In the genomic region with DNA sequence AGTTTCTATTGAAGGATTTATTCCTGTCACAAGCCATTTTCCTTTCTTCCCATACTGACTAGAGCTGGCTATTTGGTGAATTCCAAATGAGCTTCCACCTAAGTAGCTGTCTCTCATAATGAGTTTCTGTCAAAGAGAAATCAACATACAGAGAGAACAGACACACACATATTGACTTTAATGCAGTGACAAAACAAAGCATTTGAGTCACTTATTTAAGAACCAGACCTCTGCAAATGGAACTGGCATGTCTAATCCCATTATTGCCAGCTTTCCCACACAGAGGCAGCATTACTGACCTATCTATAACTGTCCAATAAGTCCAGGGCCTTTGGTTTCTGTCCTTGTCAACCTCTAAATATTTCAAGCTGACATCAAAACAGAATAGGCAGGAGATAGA, we compare ENCODE assay signal across 9 cellular contexts.
DNase-seq lines count a peak whose midpoint lies in the region; ATAC-seq, FAIRE-seq and TF ChIP-seq lines count a peak whose summit lies in the region.
"Had no signal": no experiment of that assay in that cellular context is flagged by ENCODE, and none has a peak within 500 bp of the region (broad histone marks: within the 10 kb centered on the region; RNA-seq: fewer than 3 reads in every experiment).

No MANE protein-coding gene starts in this region.

- DNase-seq in T-helper 2 cell treated with Interferon-gamma antibody and Interleukin-4, amounts not matched to agents 5 μg/mL and 100 μg/mL, for 36 hours (ENCODE audit: low spot score), result no peak
- DNase-seq in T-helper 2 cell (no peak), bronchial epithelial cell (ENCODE audit: low read depth) (peak; percentile 22), thoracic aorta (ENCODE audit: low spot score) (no peak), NCI-H748 (lab: John Stamatoyannopoulos, UW; ENCODE audit: unreplicated experiment) (no peak), AG08396 (ENCODE audit: low spot score) (no peak), mesothelial cell of epicardium (ENCODE audit: low spot score in 2 of 2, unreplicated experiment in 2 of 2) (no peak)

- H3K27ac Mint-ChIP-seq in T-helper 2 cell treated with Interferon-gamma antibody and Interleukin-4, amounts not matched to agents 5 μg/mL and 100 μg/mL, for 36 hours, result peak overlapping the region; percentile 81
- H3K27ac Mint-ChIP-seq in mesothelial cell of epicardium, result no peak overlapping the region

- FAIRE-seq in bronchial epithelial cell (lab: Jason Lieb, UNC), result no peak
- FAIRE-seq: A549 had no signal

- H3K9me3 ChIP-seq in thoracic aorta, result no peaks in the 10 kb centered on the region
- H3K9me3 ChIP-seq: A549 had no signal

- H3K9me3 Mint-ChIP-seq in T-helper 2 cell treated with Interferon-gamma antibody and Interleukin-4, amounts not matched to agents 5 μg/mL and 100 μg/mL, for 36 hours, result no peaks in the 10 kb centered on the region
- H3K9me3 Mint-ChIP-seq in mesothelial cell of epicardium, result peaks cover 14% of the 10 kb centered on the region

- TF ChIP-seq CTCF in bronchial epithelial cell (IDR thresholded peaks at IDR 0.05; ENCODE audit: insufficient read depth, low read length, severe bottlenecking), result no peak
- TF ChIP-seq CTCF in thoracic aorta (IDR thresholded peaks at IDR 0.05), result no peak
- no peak for TF ChIP-seq CTCF in mesothelial cell of epicardium (IDR thresholded peaks at IDR 0.05; ENCODE audit: unreplicated experiment)

- H3K27me3 ChIP-seq in bronchial epithelial cell (ENCODE audit: control insufficient read depth, insufficient read depth, low read length), result no peaks in the 10 kb centered on the region
- no peaks in the 10 kb centered on the region for H3K27me3 ChIP-seq in thoracic aorta (replicated peaks; ENCODE audit: insufficient read depth)

- H3K36me3 ChIP-seq in bronchial epithelial cell (ENCODE audit: control insufficient read depth, insufficient read depth, low read length) (no peaks in the 10 kb centered on the region), thoracic aorta (no peaks in the 10 kb centered on the region)

- H3K4me3 ChIP-seq in bronchial epithelial cell (ENCODE audit: low read depth, low read length) (no peak overlapping the region), thoracic aorta (peak overlapping the region; percentile 14)
- H3K4me3 ChIP-seq: A549 had no signal

- H3K27ac ChIP-seq in thoracic aorta, result peak overlapping the region; percentile 37 to 73
- H3K27ac ChIP-seq: A549 had no signal

- H3K36me3 Mint-ChIP-seq in T-helper 2 cell treated with Interferon-gamma antibody and Interleukin-4, amounts not matched to agents 5 μg/mL and 100 μg/mL, for 36 hours (ENCODE audit: low read depth), result no peaks in the 10 kb centered on the region
- H3K36me3 Mint-ChIP-seq in mesothelial cell of epicardium, result peaks cover 6% of the 10 kb centered on the region

- peaks cover 19 to 45% of the 10 kb centered on the region in 2 donors for H3K4me1 ChIP-seq in thoracic aorta (ENCODE audit: control insufficient read depth in 1 of 2, low read depth in 2 of 2)
- H3K4me1 ChIP-seq: A549 had no signal

- H3K4me3 Mint-ChIP-seq in T-helper 2 cell treated with Interferon-gamma antibody and Interleukin-4, amounts not matched to agents 5 μg/mL and 100 μg/mL, for 36 hours, result peak overlapping the region; percentile 81
- H3K4me3 Mint-ChIP-seq in mesothelial cell of epicardium, result no peak overlapping the region

- peaks cover 15% of the 10 kb centered on the region for H3K4me1 Mint-ChIP-seq in T-helper 2 cell treated with Interferon-gamma antibody and Interleukin-4, amounts not matched to agents 5 μg/mL and 100 μg/mL, for 36 hours (ENCODE audit: low read depth)
- H3K4me1 Mint-ChIP-seq in mesothelial cell of epicardium, result peaks cover 9% of the 10 kb centered on the region

- ATAC-seq in HG03045 (IDR thresholded peaks at IDR 0.05; ENCODE audit: unreplicated experiment), result peak; percentile 7
- ATAC-seq in thoracic aorta (ENCODE audit: insufficient number of reproducible peaks, low FRiP score, low read depth), result no peak

- H3K27me3 Mint-ChIP-seq in T-helper 2 cell treated with Interferon-gamma antibody and Interleukin-4, amounts not matched to agents 5 μg/mL and 100 μg/mL, for 36 hours (ENCODE audit: low read depth), result no peaks in the 10 kb centered on the region
- H3K27me3 Mint-ChIP-seq in mesothelial cell of epicardium (ENCODE audit: low read depth), result no peaks in the 10 kb centered on the region
